ENCODE assay signal across 22 cellular contexts in genomic region chr2:55609931-55610578, GRCh38. TPM values are rescaled to one million over a fixed set of nuclear protein-coding genes. Genes with fewer than 3 reads are reported as not detected.
DNase-seq lines count a peak whose midpoint lies in the region; ATAC-seq, FAIRE-seq and TF ChIP-seq lines count a peak whose summit lies in the region.
"Had no signal": no experiment of that assay in that cellular context is flagged by ENCODE, and none has a peak within 500 bp of the region (broad histone marks: within the 10 kb centered on the region; RNA-seq: fewer than 3 reads in every experiment).

No MANE protein-coding gene starts in this region.

- H3K4me2 ChIP-seq in HepG2 (ENCODE audit: low read depth, low read length), result peak overlapping the region; percentile 52
- H3K4me2 ChIP-seq: BLaER1 had no signal

- H3K36me3 Mint-ChIP-seq in activated CD8-positive, alpha-beta T cell treated with anti-CD3 and anti-CD28 coated beads for 36 hours (ENCODE audit: low read depth), result peaks cover 46% of the 10 kb centered on the region
- H3K36me3 Mint-ChIP-seq in activated CD8-positive, alpha-beta T cell treated with anti-CD3 and anti-CD28 coated beads, Interleukin-2, amount 10 ng/mL, durations not matched to agents 7 days and 5 days (ENCODE audit: low read depth), result peaks cover 46% of the 10 kb centered on the region
- H3K36me3 Mint-ChIP-seq in activated naive CD8-positive, alpha-beta T cell, result peaks cover 11% of the 10 kb centered on the region

- DNase-seq in activated CD8-positive, alpha-beta T cell treated with anti-CD3 and anti-CD28 coated beads for 36 hours, result no peak
- DNase-seq in activated CD8-positive, alpha-beta T cell treated with anti-CD3 and anti-CD28 coated beads, Interleukin-2, amount 10 ng/mL, durations not matched to agents 7 days and 5 days, result no peak
- DNase-seq in HepG2 (ENCODE audit: low spot score) (peak; percentile 23), small intestine (peak; percentile 44), foreskin keratinocyte (no peak), aorta (no peak)
- DNase-seq: activated CD4-positive, alpha-beta T cell treated with anti-CD3 and anti-CD28 coated beads, Interleukin-2, amount 50 U/mL, for 1 hour; activated T-cell treated with anti-CD3 and anti-CD28 coated beads for 4 hours; dorsolateral prefrontal cortex; mucosa of descending colon; NCI-H1417 treated with DMSO at 0.1 percent for 48 hours; NCI-H526; occipital lobe; upper lobe of left lung had no signal

- BruUV-seq in HepG2 (replicated peaks; lab: Mats Ljungman, UMichigan), result no TSS peak

- 0 out of 4 replicates have a peak, but pooled peaks of 1 of the 2 experiments have one; percentile 10 for TF ChIP-seq POLR2A in HepG2 (IDR thresholded peaks at IDR 0.05; ENCODE audit: insufficient read depth in 1 of 2, low read depth in 2 of 2, low read length in 2 of 2)

- H2AFZ ChIP-seq in HepG2 (ENCODE audit: low read length), result no peak overlapping the region

- peaks cover 46% of the 10 kb centered on the region for H3K4me1 Mint-ChIP-seq in activated CD8-positive, alpha-beta T cell treated with anti-CD3 and anti-CD28 coated beads for 36 hours (ENCODE audit: low read depth)
- peaks cover 21% of the 10 kb centered on the region for H3K4me1 Mint-ChIP-seq in activated CD8-positive, alpha-beta T cell treated with anti-CD3 and anti-CD28 coated beads, Interleukin-2, amount 10 ng/mL, durations not matched to agents 7 days and 5 days (ENCODE audit: low read depth)
- peaks cover 64% of the 10 kb centered on the region for H3K4me1 Mint-ChIP-seq in activated naive CD8-positive, alpha-beta T cell (ENCODE audit: low read depth)

- intact Hi-C loops in activated CD8-positive, alpha-beta T cell treated with anti-CD3 and anti-CD28 coated beads for 36 hours (cut with micrococcal nuclease), result no loop called here
- intact Hi-C loops in HepG2 (cut with micrococcal nuclease; ENCODE audit: unreplicated experiment), result no loop called here
- intact Hi-C loops in aorta (cut with DNase I), result no loop called here

- CTCF ChIA-PET in activated CD8-positive, alpha-beta T cell treated with anti-CD3 and anti-CD28 coated beads for 36 hours (lab: Charles Lee), result no interaction called here
- CTCF ChIA-PET in activated CD8-positive, alpha-beta T cell treated with anti-CD3 and anti-CD28 coated beads, Interleukin-2, amount 10 ng/mL, durations not matched to agents 7 days and 5 days (lab: Charles Lee), result no interaction called here
- CTCF ChIA-PET in HepG2 (lab: Yijun Ruan, JAX; ENCODE audit: low intra/inter-chr PET ratio, low total read pairs), result no interaction called here

- H3K4me3 ChIP-seq in HepG2 (replicated peaks in 1 of 3; ENCODE audit: insufficient read depth in 1 of 3, low read depth in 2 of 3, low read length in 3 of 3) (peak overlapping the region in 1 of 3 experiments; percentile 6; a peak in 1 of 6 replicates), small intestine (ENCODE audit: low read depth in 1 of 2, low read length in 2 of 2) (peak overlapping the region in 1 of 2 donors; percentile 15), aorta (ENCODE audit: low read length in 2 of 2) (no peak overlapping the region)
- H3K4me3 ChIP-seq: BLaER1, cardiac muscle cell, dorsolateral prefrontal cortex, mucosa of descending colon, upper lobe of left lung had no signal

- H3K9me3 ChIP-seq in HepG2 (ENCODE audit: low read length) (no peaks in the 10 kb centered on the region), small intestine (ENCODE audit: control insufficient read depth, low read depth) (no peaks in the 10 kb centered on the region), aorta (ENCODE audit: control insufficient read depth, low read length) (no peaks in the 10 kb centered on the region)
- H3K9me3 ChIP-seq: BLaER1, mucosa of descending colon, upper lobe of left lung had no signal

- peaks cover 2% of the 10 kb centered on the region; the same call in 1 of the 2 replicates for H4K20me1 ChIP-seq in HepG2 (ENCODE audit: insufficient read depth, low read length)

- no peak for ATAC-seq in activated CD8-positive, alpha-beta T cell treated with anti-CD3 and anti-CD28 coated beads for 36 hours
- ATAC-seq in activated CD8-positive, alpha-beta T cell treated with anti-CD3 and anti-CD28 coated beads, Interleukin-2, amount 10 ng/mL, durations not matched to agents 7 days and 5 days, result no peak
- ATAC-seq in HepG2, result peak; percentile 46
- ATAC-seq in HG03439 (IDR thresholded peaks at IDR 0.05; ENCODE audit: unreplicated experiment), result no peak
- no peak for ATAC-seq in foreskin keratinocyte
- no peak for ATAC-seq in aorta (ENCODE audit: low FRiP score)
- ATAC-seq: esophagus mucosa, mucosa of descending colon, sciatic nerve had no signal

- H3K27me3 Mint-ChIP-seq in activated CD8-positive, alpha-beta T cell treated with anti-CD3 and anti-CD28 coated beads for 36 hours, result no peaks in the 10 kb centered on the region
- no peaks in the 10 kb centered on the region for H3K27me3 Mint-ChIP-seq in activated CD8-positive, alpha-beta T cell treated with anti-CD3 and anti-CD28 coated beads, Interleukin-2, amount 10 ng/mL, durations not matched to agents 7 days and 5 days (ENCODE audit: low read depth)
- no peaks in the 10 kb centered on the region for H3K27me3 Mint-ChIP-seq in activated naive CD8-positive, alpha-beta T cell

- no peak for TF ChIP-seq RAD21 in HepG2 (CRISPR knock-in tag; IDR thresholded peaks at IDR 0.05)

- peak overlapping the region; percentile 3; the same call in 1 of the 2 replicates for H3K9ac ChIP-seq in HepG2 (ENCODE audit: insufficient read depth, low read depth, low read length)
- H3K9ac ChIP-seq: BLaER1 had no signal

- H3K4me3 Mint-ChIP-seq in activated CD8-positive, alpha-beta T cell treated with anti-CD3 and anti-CD28 coated beads for 36 hours, result no peak overlapping the region
- H3K4me3 Mint-ChIP-seq in activated CD8-positive, alpha-beta T cell treated with anti-CD3 and anti-CD28 coated beads, Interleukin-2, amount 10 ng/mL, durations not matched to agents 7 days and 5 days, result no peak overlapping the region
- H3K4me3 Mint-ChIP-seq in activated naive CD8-positive, alpha-beta T cell, result peak overlapping the region; percentile 11

- in situ Hi-C loops in HepG2 (cut with HindIII; ENCODE audit: extremely low pct_ligation_motif_present, low pct_unique_long_range_greater_than_20kb), result no loop called here

- no peak for TF ChIP-seq EP300 in HepG2 (IDR thresholded peaks at IDR 0.05; ENCODE audit: low read depth in 2 of 2, low read length in 2 of 2)
- no peak for TF ChIP-seq EP300 in HepG2 (CRISPR knock-in tag; IDR thresholded peaks at IDR 0.05; ENCODE audit: borderline replicate concordance)

- TF ChIP-seq CTCF in activated CD8-positive, alpha-beta T cell treated with anti-CD3 and anti-CD28 coated beads for 36 hours (IDR thresholded peaks at IDR 0.05), result no peak
- TF ChIP-seq CTCF in HepG2 (CRISPR knock-in tag; IDR thresholded peaks at IDR 0.05) (no peak), foreskin keratinocyte (conservative IDR thresholded peaks at IDR 0.05) (no peak)

- POLR2A ChIA-PET in activated CD8-positive, alpha-beta T cell treated with anti-CD3 and anti-CD28 coated beads for 36 hours (lab: Charles Lee), result interaction anchor here (0.7 to 1.4 kb wide), 6 partner anchors 8 to 18 kb away, joined by 3 to 5 read pairs (median 4); no protein-coding TSS in a partner anchor
- POLR2A ChIA-PET in activated CD8-positive, alpha-beta T cell treated with anti-CD3 and anti-CD28 coated beads, Interleukin-2, amount 10 ng/mL, durations not matched to agents 7 days and 5 days (lab: Charles Lee), result interaction anchor here (0.7 kb wide), 1 partner anchor 9 kb away, joined by 3 read pairs; no protein-coding TSS in a partner anchor
- POLR2A ChIA-PET in HepG2 (lab: Yijun Ruan, JAX), result interaction anchor here (0.8 to 1.7 kb wide), 2 partner anchors 7 to 91 kb away, joined by 3 to 9 read pairs; partner anchors contain the start of genes CFAP36 and PPP4R3B

- H3K4me1 ChIP-seq in HepG2 (ENCODE audit: insufficient read depth, low read length) (peaks cover 37% of the 10 kb centered on the region), small intestine (ENCODE audit: control insufficient read depth in 2 of 2, insufficient read depth in 1 of 2, low read depth in 1 of 2, low read length in 1 of 2) (peaks cover 3 to 5% of the 10 kb centered on the region in 2 donors), foreskin keratinocyte (peaks cover under 1% of the 10 kb centered on the region), aorta (ENCODE audit: control insufficient read depth in 1 of 2, insufficient read depth in 2 of 2, low read length in 2 of 2) (peaks cover 0 to 2% of the 10 kb centered on the region in 2 donors)

- H3K27ac Mint-ChIP-seq in activated CD8-positive, alpha-beta T cell treated with anti-CD3 and anti-CD28 coated beads for 36 hours, result peak overlapping the region; percentile 65
- no peak overlapping the region for H3K27ac Mint-ChIP-seq in activated CD8-positive, alpha-beta T cell treated with anti-CD3 and anti-CD28 coated beads, Interleukin-2, amount 10 ng/mL, durations not matched to agents 7 days and 5 days
- peak overlapping the region; percentile 58 for H3K27ac Mint-ChIP-seq in activated naive CD8-positive, alpha-beta T cell

- FAIRE-seq in HepG2 (lab: Jason Lieb, UNC) (no peak), small intestine (lab: Jason Lieb, UNC) (no peak)
- FAIRE-seq: H1, HTR-8/SVneo had no signal

- H3K27me3 ChIP-seq in HepG2 (ENCODE audit: control insufficient read depth in 1 of 2, insufficient read depth in 2 of 2, low read length in 2 of 2) (no peaks in the 10 kb centered on the region), small intestine (ENCODE audit: control insufficient read depth in 2 of 2, insufficient read depth in 2 of 2, low read length in 2 of 2) (no peaks in the 10 kb centered on the region), foreskin keratinocyte (no peaks in the 10 kb centered on the region), aorta (ENCODE audit: control insufficient read depth in 1 of 2, insufficient read depth in 2 of 2, low read length in 1 of 2) (no peaks in the 10 kb centered on the region)
- H3K27me3 ChIP-seq: BLaER1, cardiac muscle cell, dorsolateral prefrontal cortex, upper lobe of left lung had no signal

- H3K36me3 ChIP-seq in HepG2 (replicated peaks in 1 of 2; ENCODE audit: control insufficient read depth in 1 of 2, insufficient read depth in 2 of 2, low read length in 2 of 2) (peaks cover 2 to 33% of the 10 kb centered on the region in 2 experiments; a peak in 4 of 5 replicates), small intestine (ENCODE audit: control insufficient read depth in 2 of 2, insufficient read depth in 2 of 2, low read length in 2 of 2) (peaks cover 4 to 8% of the 10 kb centered on the region in 2 donors), aorta (ENCODE audit: control insufficient read depth in 1 of 2, insufficient read depth in 2 of 2, low read length in 1 of 2) (no peaks in the 10 kb centered on the region)

- H3K9me3 Mint-ChIP-seq in activated CD8-positive, alpha-beta T cell treated with anti-CD3 and anti-CD28 coated beads for 36 hours, result no peaks in the 10 kb centered on the region
- H3K9me3 Mint-ChIP-seq in activated CD8-positive, alpha-beta T cell treated with anti-CD3 and anti-CD28 coated beads, Interleukin-2, amount 10 ng/mL, durations not matched to agents 7 days and 5 days (ENCODE audit: insufficient read depth), result no peaks in the 10 kb centered on the region
- no peaks in the 10 kb centered on the region for H3K9me3 Mint-ChIP-seq in activated naive CD8-positive, alpha-beta T cell (ENCODE audit: low read depth)

- 22% methylated on average over 1 of the region's 1 CpG for WGBS in HepG2 (ENCODE audit: low lambda C conversion rate)
- 20 to 67% (median 35%) methylated on average over 1 of the region's 1 CpG for WGBS in small intestine, 3 donors
- WGBS in aorta, 2 donors, result 71 to 76% methylated on average over 1 of the region's 1 CpG

- H3K79me2 ChIP-seq in HepG2 (ENCODE audit: insufficient read depth, low read length), result peaks cover 57% of the 10 kb centered on the region

- H3K27ac ChIP-seq in HepG2 (ENCODE audit: extremely low read length, insufficient read depth, low read length) (peak overlapping the region; percentile 11), small intestine (ENCODE audit: low read depth in 1 of 2, low read length in 1 of 2) (peak overlapping the region in 1 of 2 donors; percentile 41), foreskin keratinocyte (no peak overlapping the region), aorta (ENCODE audit: low read depth in 1 of 2, low read length in 2 of 2) (no peak overlapping the region)
- H3K27ac ChIP-seq: BLaER1, cardiac muscle cell, upper lobe of left lung had no signal

RNA-seq across cellular contexts. Expression of gene PPP4R3B, which starts 7.4 kb away (rescaled TPM):
- total RNA-seq in activated CD8-positive, alpha-beta T cell treated with anti-CD3 and anti-CD28 coated beads for 36 hours, result 10 to 100 TPM; 70.5 to 80.6 TPM
- 10 to 100 TPM; 67.6 to 68.2 TPM for total RNA-seq in activated CD8-positive, alpha-beta T cell treated with anti-CD3 and anti-CD28 coated beads, Interleukin-2, amount 10 ng/mL, durations not matched to agents 7 days and 5 days
- total RNA-seq in HepG2 (2016; rRNA removed; fragmentation: Illumina TruSeq; extraction: Trizol) (53.0 and 86.9 TPM in 2 replicates), foreskin keratinocyte (34.4 and 36.4 TPM in 2 replicates), aorta (10 to 100 TPM; 57.6 to 59.3 TPM)
- 12.4 and 12.9 TPM in 2 replicates for total RNA-seq in HepG2 (2016; cell fraction: cytosol; rRNA removed; fragmentation: Illumina TruSeq; extraction: Trizol; ENCODE audit: low read depth)
- 57.4 and 87.6 TPM in 2 replicates for total RNA-seq in HepG2 (2016; cell fraction: insoluble cytoplasmic fraction; rRNA removed; fragmentation: Illumina TruSeq; extraction: Trizol)
- total RNA-seq in HepG2 (2016; cell fraction: membrane; rRNA removed; fragmentation: Illumina TruSeq; extraction: Trizol), result 45.1 and 51.2 TPM in 2 replicates
- 54.9 and 55.2 TPM in 2 replicates for total RNA-seq in HepG2 (2016; cell fraction: nucleus; rRNA removed; fragmentation: Illumina TruSeq; extraction: Trizol)
- polyA plus RNA-seq in HepG2 (2011; rRNA removed) (19.7 and 24.2 TPM in 2 replicates), small intestine (10 to 100 TPM; 28.6 to 42.5 (median 32.1) TPM), foreskin keratinocyte (8.7 and 11.2 TPM in 2 replicates), aorta (10 to 100 TPM; 28.9 to 42.6 TPM)
- 10.7 and 16.7 TPM in 2 replicates for polyA plus RNA-seq in HepG2 (2011; cell fraction: cytosol; rRNA removed)
- 15.5 and 16.0 TPM in 2 replicates for polyA plus RNA-seq in HepG2 (2011; cell fraction: nucleus; rRNA removed)
- 39.2 and 55.6 TPM in 2 replicates for polyA plus RNA-seq in HepG2 (2012)
- 8.4 and 8.9 TPM in 2 replicates for polyA plus RNA-seq in HepG2 (2016; cell fraction: cytosol; fragmentation: Illumina TruSeq; extraction: Trizol; ENCODE audit: low read depth)
- 79.6 and 83.1 TPM in 2 replicates for polyA plus RNA-seq in HepG2 (2016; cell fraction: insoluble cytoplasmic fraction; fragmentation: Illumina TruSeq; extraction: Trizol; ENCODE audit: low read depth)
- polyA plus RNA-seq in HepG2 (2016; cell fraction: membrane; fragmentation: Illumina TruSeq; extraction: Trizol; ENCODE audit: low read depth), result 30.6 and 33.4 TPM in 2 replicates
- polyA plus RNA-seq in HepG2 (2016; cell fraction: nucleus; fragmentation: Illumina TruSeq; extraction: Trizol; ENCODE audit: insufficient read depth, low read depth), result 61.4 and 65.8 TPM in 2 replicates
- polyA minus RNA-seq in HepG2 (2011; rRNA and poly(A)+ RNA removed; ENCODE audit: low replicate concordance), result 13.3 and 14.5 TPM in 2 replicates
- 46.6 and 52.8 TPM in 2 replicates for polyA minus RNA-seq in HepG2 (2011; cell fraction: cytosol; rRNA and poly(A)+ RNA removed)
- 87.9 and 91.3 TPM in 2 replicates for polyA minus RNA-seq in HepG2 (2011; cell fraction: nucleus; rRNA and poly(A)+ RNA removed)

Comparison
In these comparisons a context has a peak if more than half of its experiments do, and no peak if none do; other contexts are left out.
1. DNase-seq: peak in HepG2 (single experiment) and small intestine (single experiment); none in activated CD8-positive, alpha-beta T cell treated with anti-CD3 and anti-CD28 coated beads for 36 hours (single experiment), activated CD8-positive, alpha-beta T cell treated with anti-CD3 and anti-CD28 coated beads, Interleukin-2, amount 10 ng/mL, durations not matched to agents 7 days and 5 days (single experiment), foreskin keratinocyte (0 of 2) and aorta (0 of 2).